10 cellular contexts compared by ENCODE assay signal in the genomic region with DNA sequence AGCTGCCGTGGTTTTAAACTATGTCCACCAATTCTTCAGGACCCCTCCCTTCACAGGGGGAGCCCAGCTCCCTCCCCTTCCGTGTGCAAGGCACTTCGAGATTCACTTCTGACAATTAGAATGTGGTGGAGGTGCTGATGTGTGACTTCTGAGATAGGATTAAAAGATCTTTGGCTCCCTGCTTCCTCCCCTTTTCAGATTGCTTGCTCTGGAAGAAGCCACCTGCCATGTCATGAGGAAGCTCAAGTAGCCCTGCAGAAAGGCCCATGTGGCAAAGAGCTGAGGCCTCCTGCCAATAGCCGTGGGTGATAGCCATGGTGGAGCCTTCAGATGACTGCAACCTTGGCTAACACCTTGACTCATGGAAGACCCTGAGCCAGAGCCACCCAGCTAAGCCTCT.
"Had no signal": no experiment of that assay in that cellular context is flagged by ENCODE, and none has a peak within 500 bp of the region (broad histone marks: within the 10 kb centered on the region; RNA-seq: fewer than 3 reads in every experiment).

No MANE protein-coding gene starts in this region.

- H3K4me1 ChIP-seq: HAP-1 had no signal

- H3K36me3 ChIP-seq: HAP-1 had no signal

- H3K9me3 ChIP-seq: HAP-1 had no signal

- FAIRE-seq: H1, H54 had no signal

- H3K4me3 ChIP-seq: GM23248, GM23338, HAP-1 had no signal

- H3K9ac ChIP-seq: GM23248 had no signal

- H3K27ac ChIP-seq: GM23248 had no signal

- DNase-seq: GM23248, GOT3, H7, H9, HCEC 1CT, HFFc6 had no signal
